ENCODE assay signal across 32 cellular contexts in genomic region chr7:30413864-30414263, GRCh38.
"Had no signal": no experiment of that assay in that cellular context is flagged by ENCODE, and none has a peak within 500 bp of the region (broad histone marks: within the 10 kb centered on the region; RNA-seq: fewer than 3 reads in every experiment).

No MANE protein-coding gene starts in this region.

- H3K4me1 Mint-ChIP-seq: activated CD4-positive, alpha-beta memory T cell treated with anti-CD3 and anti-CD28 coated beads, Interleukin-2, amount 10 ng/mL, durations not matched to agents 7 days and 5 days; activated CD4-positive, alpha-beta T cell treated with anti-CD3 and anti-CD28 coated beads for 36 hours; activated CD8-positive, alpha-beta memory T cell treated with anti-CD3 and anti-CD28 coated beads, Interleukin-2, amount 10 ng/mL, durations not matched to agents 7 days and 5 days; activated naive CD8-positive, alpha-beta T cell treated with anti-CD3 and anti-CD28 coated beads for 36 hours; T-cell had no signal

- H3K36me3 ChIP-seq: brain microvascular endothelial cell, Peyer's patch had no signal

- DNase-seq: activated CD4-positive, alpha-beta memory T cell treated with anti-CD3 and anti-CD28 coated beads, Interleukin-2, amount 10 ng/mL, durations not matched to agents 7 days and 5 days; activated CD4-positive, alpha-beta T cell treated with anti-CD3 and anti-CD28 coated beads for 36 hours; activated CD8-positive, alpha-beta memory T cell treated with anti-CD3 and anti-CD28 coated beads for 24 hours; activated CD8-positive, alpha-beta memory T cell treated with anti-CD3 and anti-CD28 coated beads, Interleukin-2, amount 10 ng/mL, durations not matched to agents 7 days and 5 days; activated CD8-positive, alpha-beta memory T cell treated with anti-CD3 and anti-CD28 coated beads, Interleukin-2, amount 50 U/mL, for 48 hours; activated effector memory CD4-positive, alpha-beta T cell treated with Interleukin-2 at 50 U/mL for 16 hours; activated naive CD4-positive, alpha-beta T cell treated with anti-CD3 and anti-CD28 coated beads, Interleukin-2, amount 50 U/mL, for 16 hours; activated naive CD8-positive, alpha-beta T cell treated with anti-CD3 and anti-CD28 coated beads for 36 hours; activated T-cell treated with anti-CD3 and anti-CD28 coated beads, Interleukin-2, amount 50 U/mL, for 48 hours; amniotic stem cell; aorta; brain microvascular endothelial cell; central memory CD4-positive, alpha-beta T cell; MM.1S; MV-4-11; NCI-H1092; NCI-H1436 treated with DMSO at 0.1 percent for 48 hours; NCI-H1694 treated with DMSO at 0.1 percent for 48 hours; NCI-H2107; NCI-H2171; NCI-H510A; NCI-H526; NCI-H748 treated with DMSO at 0.1 percent for 48 hours; NK-92 treated with Interleukin-12 subunit alpha and Interleukin-12 subunit beta, amount 100 ng/mL, for 24 hours; PC-3; Peyer's patch; RPMI8226; SIG-M5; T-cell; T-helper 17 cell had no signal

- H3K9me3 Mint-ChIP-seq: T-cell had no signal

- H3K27me3 ChIP-seq: brain microvascular endothelial cell, Peyer's patch had no signal

- H3K27ac ChIP-seq: brain microvascular endothelial cell, Peyer's patch had no signal

- H3K4me1 ChIP-seq: Peyer's patch had no signal

- ATAC-seq: activated CD4-positive, CD25-positive, alpha-beta regulatory T cell treated with anti-CD3 and anti-CD28 coated beads, Interleukin-2, amount 50 U/mL, for 24 hours; activated CD8-positive, alpha-beta memory T cell treated with anti-CD3 and anti-CD28 coated beads, Interleukin-2, amount 10 ng/mL, durations not matched to agents 7 days and 5 days; T-helper 17 cell had no signal

- H3K4me3 Mint-ChIP-seq: activated CD4-positive, alpha-beta memory T cell treated with anti-CD3 and anti-CD28 coated beads, Interleukin-2, amount 10 ng/mL, durations not matched to agents 7 days and 5 days; activated CD4-positive, alpha-beta T cell treated with anti-CD3 and anti-CD28 coated beads for 36 hours; activated CD8-positive, alpha-beta memory T cell treated with anti-CD3 and anti-CD28 coated beads, Interleukin-2, amount 10 ng/mL, durations not matched to agents 7 days and 5 days; activated naive CD8-positive, alpha-beta T cell treated with anti-CD3 and anti-CD28 coated beads for 36 hours; T-cell; T-helper 17 cell; WTC11 had no signal

- H3K4me3 ChIP-seq: Peyer's patch had no signal

- H3K9me3 ChIP-seq: Peyer's patch had no signal

- H3K27ac Mint-ChIP-seq: activated CD4-positive, alpha-beta memory T cell treated with anti-CD3 and anti-CD28 coated beads, Interleukin-2, amount 10 ng/mL, durations not matched to agents 7 days and 5 days; activated CD4-positive, alpha-beta T cell treated with anti-CD3 and anti-CD28 coated beads for 36 hours; activated CD8-positive, alpha-beta memory T cell treated with anti-CD3 and anti-CD28 coated beads, Interleukin-2, amount 10 ng/mL, durations not matched to agents 7 days and 5 days; activated naive CD8-positive, alpha-beta T cell treated with anti-CD3 and anti-CD28 coated beads for 36 hours; T-cell; T-helper 17 cell had no signal

- H3K27me3 Mint-ChIP-seq: activated CD4-positive, alpha-beta memory T cell treated with anti-CD3 and anti-CD28 coated beads, Interleukin-2, amount 10 ng/mL, durations not matched to agents 7 days and 5 days; activated CD4-positive, alpha-beta T cell treated with anti-CD3 and anti-CD28 coated beads for 36 hours; activated CD8-positive, alpha-beta memory T cell treated with anti-CD3 and anti-CD28 coated beads, Interleukin-2, amount 10 ng/mL, durations not matched to agents 7 days and 5 days; activated naive CD8-positive, alpha-beta T cell treated with anti-CD3 and anti-CD28 coated beads for 36 hours; T-cell; T-helper 17 cell had no signal

- H3K36me3 Mint-ChIP-seq: activated naive CD8-positive, alpha-beta T cell treated with anti-CD3 and anti-CD28 coated beads for 36 hours had no signal
